In the genomic region with DNA sequence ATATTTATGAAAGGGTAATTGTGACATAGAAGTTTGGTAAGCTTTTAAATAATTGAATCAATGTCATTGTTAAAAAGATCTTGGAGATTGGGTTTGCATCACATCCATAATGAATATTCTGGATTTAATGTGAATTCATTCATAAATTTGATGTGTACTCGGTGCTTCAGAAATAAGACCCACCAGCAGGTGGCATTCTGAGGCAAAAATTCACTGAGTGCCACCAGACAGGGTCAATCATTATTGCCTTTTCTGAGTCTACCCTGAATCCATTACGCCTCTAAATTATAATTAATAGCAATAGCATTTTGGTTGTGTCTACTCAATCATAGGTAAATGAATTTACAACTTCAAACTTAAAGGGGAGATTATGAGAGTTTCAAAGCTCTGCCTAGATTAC, we compare ENCODE assay signal across 13 cellular contexts. TPM values are rescaled to one million over a fixed set of nuclear protein-coding genes. Genes with fewer than 3 reads are reported as not detected.
DNase-seq lines count a peak whose midpoint lies in the region; ATAC-seq, FAIRE-seq and TF ChIP-seq lines count a peak whose summit lies in the region.
"Had no signal": no experiment of that assay in that cellular context is flagged by ENCODE, and none has a peak within 500 bp of the region (broad histone marks: within the 10 kb centered on the region; RNA-seq: fewer than 3 reads in every experiment).

No MANE protein-coding gene starts in this region.

- H3K4me3 ChIP-seq in HepG2 (replicated peaks in 1 of 3; ENCODE audit: insufficient read depth in 1 of 3, low read depth in 2 of 3, low read length in 3 of 3), result no peak overlapping the region
- no peak overlapping the region for H3K4me3 ChIP-seq in right lobe of liver
- H3K4me3 ChIP-seq in epithelial cell of esophagus (ENCODE audit: low read length), result no peak overlapping the region
- H3K4me3 ChIP-seq: SK-N-MC had no signal

- H3K9me3 ChIP-seq in HepG2 (ENCODE audit: low read length), result no peaks in the 10 kb centered on the region
- no peaks in the 10 kb centered on the region for H3K9me3 ChIP-seq in right lobe of liver

- intact Hi-C loops in HepG2 (cut with micrococcal nuclease; ENCODE audit: unreplicated experiment) (loop anchor here (10.0 kb wide), 1 partner anchor 330 kb away; no protein-coding TSS in a partner anchor), right lobe of liver (cut with DNase I) (no loop called here)

- POLR2A ChIA-PET in HepG2 (lab: Yijun Ruan, JAX), result no interaction called here

- FAIRE-seq in HepG2 (lab: Jason Lieb, UNC), result no peak

- H3K27me3 ChIP-seq in HepG2 (ENCODE audit: control insufficient read depth in 1 of 2, insufficient read depth in 2 of 2, low read length in 2 of 2) (no peaks in the 10 kb centered on the region), right lobe of liver (no peaks in the 10 kb centered on the region)

- H3K4me2 ChIP-seq in HepG2 (ENCODE audit: low read depth, low read length), result no peak overlapping the region

- H3K36me3 ChIP-seq in HepG2 (replicated peaks in 1 of 2; ENCODE audit: control insufficient read depth in 1 of 2, insufficient read depth in 2 of 2, low read length in 2 of 2) (no peaks in the 10 kb centered on the region), right lobe of liver (no peaks in the 10 kb centered on the region)

- H3K9ac ChIP-seq in HepG2 (ENCODE audit: insufficient read depth, low read depth, low read length), result no peak overlapping the region

- TF ChIP-seq EP300 in HepG2 (IDR thresholded peaks at IDR 0.05; ENCODE audit: low read depth in 2 of 2, low read length in 2 of 2), result no peak
- TF ChIP-seq EP300 in HepG2 (CRISPR knock-in tag; IDR thresholded peaks at IDR 0.05; ENCODE audit: borderline replicate concordance), result no peak

- no peaks in the 10 kb centered on the region for H3K79me2 ChIP-seq in HepG2 (ENCODE audit: insufficient read depth, low read length)

- no peak for DNase-seq in HepG2 (ENCODE audit: low spot score)
- no peak for DNase-seq in right lobe of liver
- DNase-seq in NCI-H460 (ENCODE audit: extremely low read depth, low read depth), result peak; percentile 8
- DNase-seq in epithelial cell of esophagus (ENCODE audit: low read depth), result peak; percentile 16
- no peak for DNase-seq in NCI-H1048 (lab: John Stamatoyannopoulos, UW)
- no peak for DNase-seq in central memory CD4-positive, alpha-beta T cell
- no peak for DNase-seq in stimulated activated CD4-positive, alpha-beta T cell treated with anti-CD3 and anti-CD28 coated beads, Interleukin-12 subunit alpha, Interleukin-12 subunit beta, amount 100 ng/mL, for 4 hours
- DNase-seq: activated CD8-positive, alpha-beta memory T cell treated with anti-CD3 and anti-CD28 coated beads for 24 hours; CD8-positive, alpha-beta T cell; MV-4-11; occipital lobe had no signal

- no peak for TF ChIP-seq RAD21 in HepG2 (CRISPR knock-in tag; IDR thresholded peaks at IDR 0.05)

- TF ChIP-seq CTCF in HepG2 (CRISPR knock-in tag; IDR thresholded peaks at IDR 0.05) (peak; percentile 16; the same call in 1 of the 2 replicates), right lobe of liver (IDR thresholded peaks at IDR 0.05) (peak in 2 of 4 donors; percentile 12 to 15), epithelial cell of esophagus (IDR thresholded peaks at IDR 0.05; ENCODE audit: insufficient read depth, low read depth, low read length, missing control alignments) (peak; percentile 47)

- no TSS peak for BruUV-seq in HepG2 (replicated peaks; lab: Mats Ljungman, UMichigan)

- H2AFZ ChIP-seq in HepG2 (ENCODE audit: low read length), result no peak overlapping the region

- no peak for TF ChIP-seq POLR2A in HepG2 (IDR thresholded peaks at IDR 0.05; ENCODE audit: insufficient read depth in 1 of 2, low read depth in 2 of 2, low read length in 2 of 2)
- TF ChIP-seq POLR2A in right lobe of liver (IDR thresholded peaks at IDR 0.05), result no peak

- WGBS in HepG2 (ENCODE audit: low lambda C conversion rate), result 11% methylated on average over 2 of the region's 2 CpGs
- WGBS in right lobe of liver (ENCODE audit: insufficient coverage, low coverage, low lambda C conversion rate, missing lambda C conversion rate), result 42% methylated on average over 2 of the region's 2 CpGs

- no peak for ATAC-seq in HepG2
- no peak for ATAC-seq in right lobe of liver
- ATAC-seq in HG02885 (IDR thresholded peaks at IDR 0.05; ENCODE audit: poor library complexity, unreplicated experiment), result no peak
- ATAC-seq: CD8-positive, alpha-beta T cell had no signal

- no peak overlapping the region for H3K27ac ChIP-seq in HepG2 (ENCODE audit: extremely low read length, insufficient read depth, low read length)
- no peak overlapping the region for H3K27ac ChIP-seq in right lobe of liver
- H3K27ac ChIP-seq: SK-N-MC had no signal

- no peaks in the 10 kb centered on the region for H4K20me1 ChIP-seq in HepG2 (ENCODE audit: insufficient read depth, low read length)

- H3K4me1 ChIP-seq in HepG2 (ENCODE audit: insufficient read depth, low read length) (no peaks in the 10 kb centered on the region), right lobe of liver (no peaks in the 10 kb centered on the region)

- in situ Hi-C loops in HepG2 (cut with HindIII; ENCODE audit: extremely low pct_ligation_motif_present, low pct_unique_long_range_greater_than_20kb), result loop anchor here (25.0 kb wide), 1 partner anchor 398 kb away; no protein-coding TSS in a partner anchor

- CTCF ChIA-PET in HepG2 (lab: Yijun Ruan, JAX; ENCODE audit: low intra/inter-chr PET ratio, low total read pairs), result no interaction called here

TF ChIP-seq in HepG2, 621 proteins besides CTCF, POLR2A, EP300 and RAD21 (continues in another document):
- TF ChIP-seq SCMH1 (CRISPR knock-in tag; IDR thresholded peaks at IDR 0.05; ENCODE audit: borderline replicate concordance) (no peak), BORCS8-MEF2B (CRISPR knock-in tag; IDR thresholded peaks at IDR 0.05) (no peak), ZNF841 (CRISPR knock-in tag; IDR thresholded peaks at IDR 0.05; ENCODE audit: borderline replicate concordance) (no peak), HOXA7 (CRISPR knock-in tag; IDR thresholded peaks at IDR 0.05) (no peak), SKIL (CRISPR knock-in tag; IDR thresholded peaks at IDR 0.05; ENCODE audit: borderline replicate concordance) (no peak), PHF8 (CRISPR knock-in tag; IDR thresholded peaks at IDR 0.05) (no peak), NFIC (IDR thresholded peaks at IDR 0.05; ENCODE audit: low read length) (no peak), ZNF629 (CRISPR knock-in tag; conservative IDR thresholded peaks at IDR 0.05) (no peak), STAG1 (CRISPR knock-in tag; IDR thresholded peaks at IDR 0.05) (0 out of 2 replicates have a peak, but pooled peaks have one; percentile 4), KDM4B (CRISPR knock-in tag; IDR thresholded peaks at IDR 0.05) (no peak), ZNF607 (CRISPR knock-in tag; IDR thresholded peaks at IDR 0.05; ENCODE audit: borderline replicate concordance) (no peak), ZNF788 (CRISPR knock-in tag; IDR thresholded peaks at IDR 0.05; ENCODE audit: borderline replicate concordance) (no peak), ZNF24 (IDR thresholded peaks at IDR 0.05) (peak; percentile 78), ZNF878 (CRISPR knock-in tag; IDR thresholded peaks at IDR 0.05) (no peak)

RNA-seq across cellular contexts. Expression of gene TRPC7, which starts 1.0 kb away (rescaled TPM):
- total RNA-seq in HepG2 (2016; rRNA removed; fragmentation: Illumina TruSeq; extraction: Trizol) (not detected in 2 replicates), right lobe of liver (not detected)
- total RNA-seq in HepG2 (2016; cell fraction: cytosol; rRNA removed; fragmentation: Illumina TruSeq; extraction: Trizol; ENCODE audit: low read depth), result not detected in 2 replicates
- total RNA-seq in HepG2 (2016; cell fraction: insoluble cytoplasmic fraction; rRNA removed; fragmentation: Illumina TruSeq; extraction: Trizol), result not detected in 2 replicates
- total RNA-seq in HepG2 (2016; cell fraction: membrane; rRNA removed; fragmentation: Illumina TruSeq; extraction: Trizol), result not detected in 2 replicates
- not detected in 2 replicates for total RNA-seq in HepG2 (2016; cell fraction: nucleus; rRNA removed; fragmentation: Illumina TruSeq; extraction: Trizol)
- polyA plus RNA-seq in HepG2 (2011; rRNA removed), result not detected in 2 replicates
- not detected in 2 replicates for polyA plus RNA-seq in HepG2 (2011; cell fraction: cytosol; rRNA removed)
- not detected in 2 replicates for polyA plus RNA-seq in HepG2 (2011; cell fraction: nucleus; rRNA removed)
- polyA plus RNA-seq in HepG2 (2012), result not detected in 2 replicates
- not detected in 2 replicates for polyA plus RNA-seq in HepG2 (2016; cell fraction: cytosol; fragmentation: Illumina TruSeq; extraction: Trizol; ENCODE audit: low read depth)
- polyA plus RNA-seq in HepG2 (2016; cell fraction: insoluble cytoplasmic fraction; fragmentation: Illumina TruSeq; extraction: Trizol; ENCODE audit: low read depth), result not detected in 2 replicates
- not detected in 2 replicates for polyA plus RNA-seq in HepG2 (2016; cell fraction: membrane; fragmentation: Illumina TruSeq; extraction: Trizol; ENCODE audit: low read depth)
- polyA plus RNA-seq in HepG2 (2016; cell fraction: nucleus; fragmentation: Illumina TruSeq; extraction: Trizol; ENCODE audit: insufficient read depth, low read depth), result not detected in 2 replicates
- not detected in 2 replicates for polyA minus RNA-seq in HepG2 (2011; rRNA and poly(A)+ RNA removed; ENCODE audit: low replicate concordance)
- polyA minus RNA-seq in HepG2 (2011; cell fraction: cytosol; rRNA and poly(A)+ RNA removed), result not detected in 2 replicates
- polyA minus RNA-seq in HepG2 (2011; cell fraction: nucleus; rRNA and poly(A)+ RNA removed), result not detected in 2 replicates
- not detected in 2 replicates for total RNA-seq in NCI-H460 (2014; rRNA removed; shearing (Covaris generic))
- polyA plus RNA-seq in NCI-H460 (2014; cell fraction: nucleus; rRNA removed), result not detected in 2 replicates
- total RNA-seq: CD8-positive, alpha-beta T cell had no signal

Comparison
In these comparisons a context has a peak if more than half of its experiments do, and no peak if none do; other contexts are left out.
1. DNase-seq: peak in NCI-H460 (single experiment) and epithelial cell of esophagus (single experiment); none in HepG2 (single experiment), right lobe of liver (0 of 3), NCI-H1048 (single experiment), central memory CD4-positive, alpha-beta T cell (single experiment) and stimulated activated CD4-positive, alpha-beta T cell treated with anti-CD3 and anti-CD28 coated beads, Interleukin-12 subunit alpha, Interleukin-12 subunit beta, amount 100 ng/mL, for 4 hours (single experiment).